ENCODE assay signal across 10 cellular contexts in the genomic region with DNA sequence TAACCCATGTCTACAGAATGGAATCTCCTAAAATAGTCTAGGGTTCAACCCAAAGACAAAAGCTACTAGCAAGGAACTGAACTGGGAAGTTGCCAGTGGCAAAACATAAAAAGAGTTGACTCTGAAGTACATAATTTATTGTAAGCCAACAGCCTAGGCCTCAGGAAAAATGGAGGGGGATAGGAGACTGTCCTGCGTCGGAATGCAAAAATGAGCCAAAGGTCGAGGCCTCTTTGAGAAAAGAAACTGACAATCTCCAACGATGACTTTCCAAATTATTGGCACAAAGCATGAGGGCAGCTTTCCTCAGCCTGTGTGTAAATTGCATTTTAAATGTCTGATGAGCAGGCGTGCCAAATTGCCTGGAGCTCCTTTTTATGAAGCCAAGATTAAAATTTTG. TPM values are rescaled to one million over a fixed set of nuclear protein-coding genes. Genes with fewer than 3 reads are reported as not detected.
DNase-seq lines count a peak whose midpoint lies in the region; ATAC-seq and TF ChIP-seq lines count a peak whose summit lies in the region.
"Had no signal": no experiment of that assay in that cellular context is flagged by ENCODE, and none has a peak within 500 bp of the region (broad histone marks: within the 10 kb centered on the region; RNA-seq: fewer than 3 reads in every experiment).

No MANE protein-coding gene starts in this region.

- H3K4me1 Mint-ChIP-seq in chondrocyte (ENCODE audit: low read depth) = peaks cover 66% of the 10 kb centered on the region

- H3K27me3 ChIP-seq in right atrium auricular region (no peaks in the 10 kb centered on the region), muscle layer of duodenum (ENCODE audit: low read depth, low read length) (peaks cover 34% of the 10 kb centered on the region), prostate gland (replicated peaks; ENCODE audit: insufficient read depth) (peaks cover 3% of the 10 kb centered on the region)

- 9% methylated on average over 5 of the region's 5 CpGs for WGBS in prostate gland

- DNase-seq in right atrium auricular region (ENCODE audit: low spot score) (no peak), left cardiac atrium (no peak), chondrocyte (ENCODE audit: low spot score) (no peak), LoVo (ENCODE audit: low spot score) (no peak), COR-L47 (lab: John Stamatoyannopoulos, UW) (no peak), prostate gland (ENCODE audit: low spot score) (no peak)
- DNase-seq in activated CD4-positive, alpha-beta T cell treated with anti-CD3 and anti-CD28 coated beads for 1 hour = no peak
- DNase-seq: AML-193 had no signal

- H3K27ac Mint-ChIP-seq in chondrocyte (ENCODE audit: unreplicated experiment) = peak overlapping the region; percentile 99

- no peaks in the 10 kb centered on the region for H3K36me3 ChIP-seq in right atrium auricular region
- H3K36me3 ChIP-seq in muscle layer of duodenum (ENCODE audit: control insufficient read depth in 1 of 2, insufficient read depth in 2 of 2, low read length in 2 of 2) = no peaks in the 10 kb centered on the region
- H3K36me3 ChIP-seq in prostate gland = no peaks in the 10 kb centered on the region
- H3K36me3 ChIP-seq: upper lobe of left lung had no signal

- no peak for TF ChIP-seq CTCF in right atrium auricular region (IDR thresholded peaks at IDR 0.05)
- no peak for TF ChIP-seq CTCF in chondrocyte (IDR thresholded peaks at IDR 0.05)
- TF ChIP-seq CTCF in prostate gland (IDR thresholded peaks at IDR 0.05) = no peak

- H3K4me1 ChIP-seq in right atrium auricular region = peaks cover 0 to 59% of the 10 kb centered on the region in 2 donors
- peaks cover 3 to 30% of the 10 kb centered on the region in 2 donors for H3K4me1 ChIP-seq in muscle layer of duodenum (ENCODE audit: control insufficient read depth in 1 of 2, insufficient read depth in 2 of 2, low read length in 2 of 2)
- H3K4me1 ChIP-seq in prostate gland (replicated peaks) = no peaks in the 10 kb centered on the region

- H3K36me3 Mint-ChIP-seq in chondrocyte (ENCODE audit: low read depth) = peaks cover 29% of the 10 kb centered on the region

- peak overlapping the region in 1 of 2 donors; percentile 57 for H3K4me3 ChIP-seq in right atrium auricular region
- H3K4me3 ChIP-seq in muscle layer of duodenum (ENCODE audit: low read depth in 1 of 2, low read length in 2 of 2) = peak overlapping the region; percentile 76 to 89
- no peak overlapping the region for H3K4me3 ChIP-seq in prostate gland

- no peaks in the 10 kb centered on the region for H3K27me3 Mint-ChIP-seq in chondrocyte (ENCODE audit: low read depth)

- no peaks in the 10 kb centered on the region for H3K9me3 Mint-ChIP-seq in chondrocyte (ENCODE audit: low read depth)

- intact Hi-C loops in left cardiac atrium (cut with DNase I) (loop anchor here (5.0 to 10.0 kb wide), 7 partner anchors 109 to 1469 kb away; no protein-coding TSS in a partner anchor), prostate gland (cut with DNase I) (loop anchor here (2.0 to 5.0 kb wide), 2 partner anchors 106 to 793 kb away; no protein-coding TSS in a partner anchor)

- H3K4me3 Mint-ChIP-seq in chondrocyte (ENCODE audit: unreplicated experiment) = peak overlapping the region; percentile 95

- no peak for ATAC-seq in left cardiac atrium

- TF ChIP-seq POLR2A in prostate gland (IDR thresholded peaks at IDR 0.05) = no peak

- peak overlapping the region; percentile 33 to 65 for H3K27ac ChIP-seq in right atrium auricular region
- peak overlapping the region; percentile 94 for H3K27ac ChIP-seq in muscle layer of duodenum (ENCODE audit: low read length)
- H3K27ac ChIP-seq in prostate gland = no peak overlapping the region

- H3K9me3 ChIP-seq in right atrium auricular region (no peaks in the 10 kb centered on the region), muscle layer of duodenum (ENCODE audit: control insufficient read depth in 1 of 2, low read length in 2 of 2) (no peaks in the 10 kb centered on the region), prostate gland (no peaks in the 10 kb centered on the region)
- H3K9me3 ChIP-seq: upper lobe of left lung had no signal

RNA-seq across cellular contexts. Expression of gene COL12A1, which starts 2.1 kb away (rescaled TPM):
- 10 to 100 TPM; 28.6 to 29.7 TPM for total RNA-seq in right atrium auricular region
- 10 to 100 TPM; 23.2 to 33.6 TPM for total RNA-seq in left cardiac atrium
- total RNA-seq in chondrocyte = 1,995 to 2,753 TPM (median 2,073 TPM) in 3 replicates
- total RNA-seq in prostate gland = 10 to 100 TPM in 1 of 2 donors, 1 to 10 TPM in 1; 8.6 to 40.6 TPM

RNA-seq across cellular contexts. Expression of gene COX7A2, which starts 39.9 kb away (rescaled TPM):
- 1,000 to 10,000 TPM in 1 of 2 donors, 100 to 1,000 TPM in 1; 647 to 2,028 TPM for total RNA-seq in right atrium auricular region
- total RNA-seq in left cardiac atrium = 100 to 1,000 TPM; 689 to 799 TPM
- 302 to 311 TPM (median 303 TPM) in 3 replicates for total RNA-seq in chondrocyte
- total RNA-seq in prostate gland = 100 to 1,000 TPM; 136 to 724 TPM

Comparison
In these comparisons a context has a peak if more than half of its experiments do, and no peak if none do; other contexts are left out.
1. H3K27ac ChIP-seq: peak in right atrium auricular region (2 of 2) and muscle layer of duodenum (single experiment); none in prostate gland (0 of 2).
2. H3K4me3 ChIP-seq: peak in muscle layer of duodenum (2 of 2); none in prostate gland (0 of 2).
3. RNA of gene COL12A1, which starts 2.1 kb away (total RNA-seq): 1,995 to 2,753 TPM in chondrocyte; 8.6 to 40.6 TPM in prostate gland, 23.2 to 33.6 TPM in left cardiac atrium and 28.6 to 29.7 TPM in right atrium auricular region; every median in the first group is over 10 times any median in the second.